ENCODE assay signal across 1 cellular context in genomic region chr3:8560608-8561007, GRCh38.
TF ChIP-seq lines count a peak whose summit lies in the region.

No MANE protein-coding gene starts in this region.

TF ChIP-seq in HepG2, 621 proteins besides CTCF, POLR2A, EP300 and RAD21 (continued from another document):
- TF ChIP-seq HNF1A (IDR thresholded peaks at IDR 0.05; ENCODE audit: low read depth) = no peak
- TF ChIP-seq HNF1A (CRISPR knock-in tag; IDR thresholded peaks at IDR 0.05; ENCODE audit: borderline replicate concordance) = no peak
- no peak for TF ChIP-seq POLR2G (IDR thresholded peaks at IDR 0.05; ENCODE audit: low read depth, low read length)
